14 cellular contexts compared by ENCODE assay signal in genomic region chr12:75872762-75873161, GRCh38.
DNase-seq lines count a peak whose midpoint lies in the region; ATAC-seq and TF ChIP-seq lines count a peak whose summit lies in the region.
"Had no signal": no experiment of that assay in that cellular context is flagged by ENCODE, and none has a peak within 500 bp of the region (broad histone marks: within the 10 kb centered on the region; RNA-seq: fewer than 3 reads in every experiment).

No MANE protein-coding gene starts in this region.

- peak overlapping the region; percentile 45 for H3K27ac Mint-ChIP-seq in Calu3 (ENCODE audit: unreplicated experiment)
- H3K27ac Mint-ChIP-seq: CD4-positive, alpha-beta T cell; IgD-negative memory B cell had no signal

- no peaks in the 10 kb centered on the region for H3K27me3 ChIP-seq in mesendoderm (ENCODE audit: insufficient read depth, low read length, poor library complexity)
- no peaks in the 10 kb centered on the region for H3K27me3 ChIP-seq in osteoblast (ENCODE audit: insufficient read depth, low read length)

- H4K5ac ChIP-seq in mesendoderm (ENCODE audit: low read length) = no peak overlapping the region

- no peak overlapping the region for H3K4me2 ChIP-seq in mesendoderm (ENCODE audit: low read length)
- H3K4me2 ChIP-seq in osteoblast (ENCODE audit: insufficient read depth, low read length) = no peak overlapping the region

- no peak overlapping the region for H3K4ac ChIP-seq in mesendoderm (ENCODE audit: low read depth, low read length)

- H3K18ac ChIP-seq in mesendoderm (ENCODE audit: low read length) = peak overlapping the region; percentile 68

- H3K4me1 ChIP-seq in mesendoderm (ENCODE audit: control insufficient read depth, low read depth, low read length) = peaks cover 6% of the 10 kb centered on the region
- peaks cover 8% of the 10 kb centered on the region for H3K4me1 ChIP-seq in osteoblast (ENCODE audit: insufficient read depth, low read length)

- H3K9ac ChIP-seq in mesendoderm (ENCODE audit: low read length) = no peak overlapping the region

- intact Hi-C loops in Calu3 (cut with micrococcal nuclease; ENCODE audit: unreplicated experiment) (no loop called here), Right ventricle myocardium inferior (cut with DNase I) (no loop called here), sciatic nerve (cut with DNase I) (no loop called here)

- no peaks in the 10 kb centered on the region for H3K9me3 ChIP-seq in osteoblast (ENCODE audit: low read depth, low read length)

- H2AK5ac ChIP-seq in mesendoderm (ENCODE audit: low read length) = no peak overlapping the region

- peaks cover 50% of the 10 kb centered on the region for H3K4me1 Mint-ChIP-seq in Calu3 (ENCODE audit: low read depth, unreplicated experiment)
- H3K4me1 Mint-ChIP-seq: IgD-negative memory B cell had no signal

- no peaks in the 10 kb centered on the region for H4K20me1 ChIP-seq in osteoblast (ENCODE audit: insufficient read depth, low read length)

- peaks cover 18% of the 10 kb centered on the region for H3K36me3 Mint-ChIP-seq in Calu3 (ENCODE audit: insufficient read depth, unreplicated experiment)
- H3K36me3 Mint-ChIP-seq: IgD-negative memory B cell had no signal

- H3K4me3 Mint-ChIP-seq in Calu3 (ENCODE audit: low read depth, unreplicated experiment) = no peak overlapping the region
- H3K4me3 Mint-ChIP-seq: CD4-positive, alpha-beta T cell; IgD-negative memory B cell had no signal

- CTCF ChIA-PET in Calu3 (lab: Charles Lee) = no interaction called here

- H2BK120ac ChIP-seq in mesendoderm (ENCODE audit: low read depth, low read length) = peak overlapping the region; percentile 88

- ATAC-seq in left lobe of liver = peak; percentile 93
- ATAC-seq in Right ventricle myocardium inferior = no peak
- no peak for ATAC-seq in sciatic nerve

- no peaks in the 10 kb centered on the region for H3K27me3 Mint-ChIP-seq in Calu3 (ENCODE audit: unreplicated experiment)

- BruUV-seq in Calu3 (replicated peaks; lab: Mats Ljungman, UMichigan) = no TSS peak

- no peak overlapping the region for H3K4me3 ChIP-seq in mesendoderm (ENCODE audit: low read length)
- no peak overlapping the region for H3K4me3 ChIP-seq in osteoblast (ENCODE audit: insufficient read depth, low read length)

- H3K27ac ChIP-seq in mesendoderm (ENCODE audit: low read depth, low read length) (no peak overlapping the region), osteoblast (ENCODE audit: low read depth, low read length) (no peak overlapping the region)

- H3K79me1 ChIP-seq in mesendoderm (ENCODE audit: low read length) = no peaks in the 10 kb centered on the region

- H3K79me2 ChIP-seq in mesendoderm (ENCODE audit: control insufficient read depth, insufficient read depth, low read length) (no peaks in the 10 kb centered on the region), osteoblast (ENCODE audit: insufficient read depth, low read length) (no peaks in the 10 kb centered on the region)

- WGBS in mesendoderm (ENCODE audit: extremely low coverage, insufficient coverage, low lambda C conversion rate) = no CpG with 5 or more reads among the region's 2 CpGs

- H3K56ac ChIP-seq in mesendoderm (ENCODE audit: low read length) = no peak overlapping the region

- no peaks in the 10 kb centered on the region for H3K9me3 Mint-ChIP-seq in Calu3 (ENCODE audit: low read depth, unreplicated experiment)
- H3K9me3 Mint-ChIP-seq: CD4-positive, alpha-beta T cell; IgD-negative memory B cell had no signal

- no peak overlapping the region for H4K8ac ChIP-seq in mesendoderm (ENCODE audit: low read depth, low read length)

- H3K36me3 ChIP-seq in mesendoderm (ENCODE audit: control insufficient read depth, insufficient read depth, low read length) (no peaks in the 10 kb centered on the region), osteoblast (ENCODE audit: insufficient read depth, low read length) (no peaks in the 10 kb centered on the region)

- no peak overlapping the region for H3K23ac ChIP-seq in mesendoderm (ENCODE audit: low read length)

- DNase-seq in Calu3 (no peak), LoVo (ENCODE audit: low spot score) (peak; percentile 47), left lobe of liver (ENCODE audit: low spot score) (no peak), mesendoderm (no peak), Right ventricle myocardium inferior (ENCODE audit: missing footprints) (no peak), osteoblast (ENCODE audit: insufficient read length, low spot score, missing footprints) (no peak), EL (no peak), sciatic nerve (ENCODE audit: low spot score) (no peak)
- DNase-seq: ACHN; C1 segment of cervical spinal cord; CD4-positive, alpha-beta T cell; DND-41; H7 had no signal

- TF ChIP-seq CTCF in Calu3 (IDR thresholded peaks at IDR 0.05; ENCODE audit: unreplicated experiment) = no peak
- no peak for TF ChIP-seq CTCF in osteoblast (IDR thresholded peaks at IDR 0.05; ENCODE audit: extremely low read depth, low read depth, low read length)

- H2BK5ac ChIP-seq in mesendoderm (ENCODE audit: low read length) = no peak overlapping the region

- H2AFZ ChIP-seq in osteoblast (ENCODE audit: low read length) = no peak overlapping the region

- no peak overlapping the region for H2BK15ac ChIP-seq in mesendoderm (replicated peaks; ENCODE audit: low read depth)
